ENCODE assay signal across 32 cellular contexts in genomic region chr14:45258805-45259204, GRCh38.
"Had no signal": no experiment of that assay in that cellular context is flagged by ENCODE, and none has a peak within 500 bp of the region (broad histone marks: within the 10 kb centered on the region; RNA-seq: fewer than 3 reads in every experiment).

No MANE protein-coding gene starts in this region.

- H3K27me3 ChIP-seq: MG63 had no signal

- H3K36me3 ChIP-seq: MG63 had no signal

- H3K4me3 ChIP-seq: MG63 had no signal

- DNase-seq: Karpas-422, MG63, MM.1S, NCI-H1048, NCI-H1092, NCI-H1092 treated with DMSO at 0.1 percent for 48 hours, NCI-H1105, NCI-H1105 treated with DMSO at 0.1 percent for 48 hours, NCI-H1417, NCI-H1417 treated with DMSO at 0.1 percent for 48 hours, NCI-H1436, NCI-H1436 treated with DMSO at 0.1 percent for 48 hours, NCI-H146, NCI-H1694, NCI-H1694 treated with DMSO at 0.1 percent for 48 hours, NCI-H187, NCI-H187 treated with DMSO at 0.1 percent for 48 hours, NCI-H1930, NCI-H2029, NCI-H2029 treated with DMSO at 0.1 percent for 48 hours, NCI-H2081, NCI-H2081 treated with DMSO at 0.1 percent for 48 hours, NCI-H2107, NCI-H2171, NCI-H2171 treated with DMSO at 0.1 percent for 48 hours, NCI-H2227 treated with DMSO at 0.1 percent for 48 hours, NCI-H226, NCI-H345, NCI-H446, NCI-H446 treated with DMSO at 0.1 percent for 48 hours, NCI-H510A, NCI-H510A treated with DMSO at 0.1 percent for 48 hours had no signal
